13 cellular contexts compared by ENCODE assay signal in the genomic region with DNA sequence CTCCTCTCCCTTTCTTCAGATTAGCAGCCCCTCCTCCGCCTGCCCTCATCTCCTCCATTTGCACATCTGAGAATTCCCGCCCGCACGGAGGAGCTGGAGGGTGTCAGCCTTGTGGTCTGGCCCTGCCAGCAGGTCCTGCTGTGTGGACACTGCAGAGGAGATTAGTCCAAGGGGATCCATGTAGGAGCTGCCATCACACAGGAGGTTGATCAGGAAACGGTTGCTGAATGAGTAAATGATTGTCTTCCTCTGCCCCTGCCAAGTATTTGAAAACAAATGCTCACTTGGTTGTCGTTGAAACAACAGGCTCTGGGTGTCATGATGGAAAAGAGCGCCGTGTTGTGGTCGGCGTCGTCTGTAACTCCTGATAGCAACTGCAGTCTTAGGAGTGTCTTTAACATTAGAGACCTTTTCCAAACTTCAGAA.
DNase-seq lines count a peak whose midpoint lies in the region; ATAC-seq and TF ChIP-seq lines count a peak whose summit lies in the region.
"Had no signal": no experiment of that assay in that cellular context is flagged by ENCODE, and none has a peak within 500 bp of the region (broad histone marks: within the 10 kb centered on the region; RNA-seq: fewer than 3 reads in every experiment).

No MANE protein-coding gene starts in this region.

- peak overlapping the region; percentile 73 for H3K27ac Mint-ChIP-seq in stimulated activated effector memory CD8-positive, alpha-beta T cell treated with anti-CD3 and anti-CD28 coated beads, Interleukin-12 subunit alpha, Interleukin-12 subunit beta, amount 100 ng/mL, for 72 hours
- H3K27ac Mint-ChIP-seq: activated CD8-positive, alpha-beta T cell treated with anti-CD3 and anti-CD28 coated beads for 36 hours had no signal

- H3K9me3 Mint-ChIP-seq in stimulated activated effector memory CD8-positive, alpha-beta T cell treated with anti-CD3 and anti-CD28 coated beads, Interleukin-12 subunit alpha, Interleukin-12 subunit beta, amount 100 ng/mL, for 72 hours, result no peaks in the 10 kb centered on the region
- H3K9me3 Mint-ChIP-seq: activated CD8-positive, alpha-beta T cell treated with anti-CD3 and anti-CD28 coated beads for 36 hours; central memory CD8-positive, alpha-beta T cell; T-helper 2 cell treated with Interferon-gamma antibody and Interleukin-4, amounts not matched to agents 5 μg/mL and 100 μg/mL, for 36 hours had no signal

- H3K36me3 ChIP-seq in OCI-LY1 (ENCODE audit: insufficient read depth, low read length) (peaks cover 88% of the 10 kb centered on the region), right lobe of liver (peaks cover 0 to 9% (median 0%) of the 10 kb centered on the region in 4 donors)

- H3K9me2 ChIP-seq in OCI-LY1 (ENCODE audit: low read depth, low read length), result no peaks in the 10 kb centered on the region

- no peaks in the 10 kb centered on the region for H4K20me1 ChIP-seq in OCI-LY1 (ENCODE audit: insufficient read depth, low read length)

- no peaks in the 10 kb centered on the region for H3F3A ChIP-seq in OCI-LY1 (ENCODE audit: insufficient read depth, low read length)

- H3K4me3 ChIP-seq in OCI-LY1 (ENCODE audit: low read depth, low read length, poor library complexity, severe bottlenecking), result no peak overlapping the region
- no peak overlapping the region for H3K4me3 ChIP-seq in choroid plexus epithelial cell (ENCODE audit: low read depth, low read length)
- no peak overlapping the region for H3K4me3 ChIP-seq in right lobe of liver
- H3K4me3 ChIP-seq: HAP-1 had no signal

- H3K9me3 ChIP-seq in OCI-LY1 (ENCODE audit: low read length) (no peaks in the 10 kb centered on the region), right lobe of liver (no peaks in the 10 kb centered on the region)
- H3K9me3 ChIP-seq: HAP-1 had no signal

- TF ChIP-seq POLR2A in right lobe of liver (IDR thresholded peaks at IDR 0.05), result no peak

- peak overlapping the region; percentile 76 for H3K27ac ChIP-seq in OCI-LY1 (ENCODE audit: low read depth, low read length, poor library complexity, severe bottlenecking)
- no peak overlapping the region for H3K27ac ChIP-seq in right lobe of liver

- WGBS in right lobe of liver (ENCODE audit: insufficient coverage, low coverage, low lambda C conversion rate, missing lambda C conversion rate), result 69% methylated on average over 7 of the region's 11 CpGs

- H3K9ac ChIP-seq in OCI-LY1 (ENCODE audit: low read length), result no peak overlapping the region

- H3K36me3 Mint-ChIP-seq in stimulated activated effector memory CD8-positive, alpha-beta T cell treated with anti-CD3 and anti-CD28 coated beads, Interleukin-12 subunit alpha, Interleukin-12 subunit beta, amount 100 ng/mL, for 72 hours, result peaks cover 94% of the 10 kb centered on the region

- intact Hi-C loops in right lobe of liver (cut with DNase I), result no loop called here

- no peak overlapping the region for H3K4me2 ChIP-seq in OCI-LY1 (ENCODE audit: low read length)

- H3K4me3 Mint-ChIP-seq in stimulated activated effector memory CD8-positive, alpha-beta T cell treated with anti-CD3 and anti-CD28 coated beads, Interleukin-12 subunit alpha, Interleukin-12 subunit beta, amount 100 ng/mL, for 72 hours, result no peak overlapping the region
- H3K4me3 Mint-ChIP-seq: activated CD8-positive, alpha-beta T cell treated with anti-CD3 and anti-CD28 coated beads for 36 hours; central memory CD8-positive, alpha-beta T cell; T-helper 2 cell treated with Interferon-gamma antibody and Interleukin-4, amounts not matched to agents 5 μg/mL and 100 μg/mL, for 36 hours had no signal

- H3K4me1 Mint-ChIP-seq in stimulated activated effector memory CD8-positive, alpha-beta T cell treated with anti-CD3 and anti-CD28 coated beads, Interleukin-12 subunit alpha, Interleukin-12 subunit beta, amount 100 ng/mL, for 72 hours, result peaks cover 16% of the 10 kb centered on the region
- H3K4me1 Mint-ChIP-seq: central memory CD8-positive, alpha-beta T cell had no signal

- H3K27me3 ChIP-seq in OCI-LY1 (ENCODE audit: insufficient read depth, low read length), result no peaks in the 10 kb centered on the region
- no peaks in the 10 kb centered on the region for H3K27me3 ChIP-seq in right lobe of liver

- peak; percentile 65 for DNase-seq in choroid plexus epithelial cell (ENCODE audit: low read depth)
- peak in 1 of 3 donors; percentile 46 for DNase-seq in right lobe of liver
- no peak for DNase-seq in stimulated activated effector memory CD8-positive, alpha-beta T cell treated with anti-CD3 and anti-CD28 coated beads, Interleukin-12 subunit alpha, Interleukin-12 subunit beta, amount 100 ng/mL, for 72 hours (ENCODE audit: low spot score in 2 of 2)
- DNase-seq in activated CD4-positive, alpha-beta T cell treated with anti-CD3 and anti-CD28 coated beads, Interleukin-2, amount 50 U/mL, for 48 hours, result no peak
- DNase-seq: activated CD8-positive, alpha-beta T cell treated with anti-CD3 and anti-CD28 coated beads for 36 hours; activated gamma-delta T cell treated with Interleukin-2 at 50 U/mL for 16 hours; NCI-H446 had no signal

- peak; percentile 28 to 74 (median 56) for ATAC-seq in right lobe of liver
- no peak for ATAC-seq in stimulated activated effector memory CD8-positive, alpha-beta T cell treated with anti-CD3 and anti-CD28 coated beads, Interleukin-12 subunit alpha, Interleukin-12 subunit beta, amount 100 ng/mL, for 72 hours
- ATAC-seq in HG03439 (IDR thresholded peaks at IDR 0.05; ENCODE audit: unreplicated experiment), result no peak
- no peak for ATAC-seq in GM18858 (IDR thresholded peaks at IDR 0.05; ENCODE audit: unreplicated experiment)
- ATAC-seq: activated CD8-positive, alpha-beta T cell treated with anti-CD3 and anti-CD28 coated beads for 36 hours had no signal

- TF ChIP-seq CTCF in OCI-LY1 (IDR thresholded peaks at IDR 0.05; ENCODE audit: low read length) (no peak), choroid plexus epithelial cell (conservative IDR thresholded peaks at IDR 0.05; ENCODE audit: low read depth, low read length) (peak; percentile 61), right lobe of liver (IDR thresholded peaks at IDR 0.05) (peak in 1 of 4 donors; percentile 13)

- no peaks in the 10 kb centered on the region for H3K79me2 ChIP-seq in OCI-LY1 (ENCODE audit: insufficient read depth, low read length)

- H3K4me1 ChIP-seq in OCI-LY1 (ENCODE audit: insufficient read depth, low read length, severe bottlenecking) (peaks cover 19% of the 10 kb centered on the region), right lobe of liver (no peaks in the 10 kb centered on the region)
- H3K4me1 ChIP-seq: HAP-1 had no signal

- no peak overlapping the region for H2AFZ ChIP-seq in OCI-LY1 (ENCODE audit: low read length)

Comparison
In these comparisons a context has a peak if more than half of its experiments do, and no peak if none do; other contexts are left out.
1. ATAC-seq: peak in right lobe of liver (4 of 4); none in stimulated activated effector memory CD8-positive, alpha-beta T cell treated with anti-CD3 and anti-CD28 coated beads, Interleukin-12 subunit alpha, Interleukin-12 subunit beta, amount 100 ng/mL, for 72 hours (single experiment), HG03439 (single experiment) and GM18858 (single experiment).